In the genomic region with DNA sequence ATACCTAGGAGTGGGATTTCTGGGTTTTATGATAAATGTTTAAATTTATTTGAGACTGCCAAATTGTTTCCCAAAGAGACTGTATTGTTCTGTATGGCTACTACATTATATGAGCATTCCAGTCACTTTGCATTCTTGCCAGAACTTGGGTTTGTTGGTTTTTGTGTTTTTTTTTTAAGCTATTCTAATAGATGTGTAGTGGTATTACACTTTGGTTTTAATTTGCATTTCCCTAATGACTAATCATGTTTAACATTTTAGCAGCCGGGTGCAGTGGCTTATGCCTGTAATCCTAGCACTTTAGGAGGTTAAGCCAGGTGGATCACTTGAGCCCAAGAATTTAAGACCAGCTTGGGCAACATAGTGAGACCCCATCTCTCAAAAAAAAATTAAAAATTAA, we compare ENCODE assay signal across 1 cellular context. TPM values are rescaled to one million over a fixed set of nuclear protein-coding genes. Genes with fewer than 3 reads are reported as not detected.
"Had no signal": no experiment of that assay in that cellular context is flagged by ENCODE, and none has a peak within 500 bp of the region (broad histone marks: within the 10 kb centered on the region; RNA-seq: fewer than 3 reads in every experiment).

No MANE protein-coding gene starts in this region.

RNA-seq across cellular contexts. Expression of a gene that starts 21.9 kb away (rescaled TPM):
- total RNA-seq: cardiac muscle cell had no signal
- polyA plus RNA-seq: cardiac muscle cell had no signal
